In genomic region chr19:47089767-47090350, GRCh38 we compare ENCODE assay signal across 1 cellular context.
TF ChIP-seq lines count a peak whose summit lies in the region.

No MANE protein-coding gene starts in this region.

TF ChIP-seq in IMR-90, 13 proteins besides CTCF, POLR2A, EP300 and RAD21:
- TF ChIP-seq, protein P1, sequence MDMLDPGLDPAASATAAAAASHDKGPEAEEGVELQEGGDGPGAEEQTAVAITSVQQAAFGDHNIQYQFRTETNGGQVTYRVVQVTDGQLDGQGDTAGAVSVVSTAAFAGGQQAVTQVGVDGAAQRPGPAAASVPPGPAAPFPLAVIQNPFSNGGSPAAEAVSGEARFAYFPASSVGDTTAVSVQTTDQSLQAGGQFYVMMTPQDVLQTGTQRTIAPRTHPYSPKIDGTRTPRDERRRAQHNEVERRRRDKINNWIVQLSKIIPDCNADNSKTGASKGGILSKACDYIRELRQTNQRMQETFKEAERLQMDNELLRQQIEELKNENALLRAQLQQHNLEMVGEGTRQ (IDR thresholded peaks at IDR 0.05; ENCODE audit: low read depth, low read length), result no peak
- TF ChIP-seq MXI1 (IDR thresholded peaks at IDR 0.05; ENCODE audit: borderline replicate concordance, low read depth, low read length) (no peak), FOS (IDR thresholded peaks at IDR 0.05; ENCODE audit: low read depth, low read length) (no peak), MAZ (IDR thresholded peaks at IDR 0.05; ENCODE audit: borderline replicate concordance, low read depth, low read length) (no peak), RCOR1 (IDR thresholded peaks at IDR 0.05; ENCODE audit: insufficient replicate concordance, low read length) (no peak), CHD1 (IDR thresholded peaks at IDR 0.05; ENCODE audit: low read depth, low read length) (no peak), CEBPB (IDR thresholded peaks at IDR 0.05; ENCODE audit: low read depth, low read length) (no peak), MAFK (IDR thresholded peaks at IDR 0.05; ENCODE audit: low read depth, low read length) (no peak), RFX5 (IDR thresholded peaks at IDR 0.05; ENCODE audit: low read depth, low read length) (no peak), SMC3 (IDR thresholded peaks at IDR 0.05; ENCODE audit: low read depth, low read length) (no peak), NFE2L2 (IDR thresholded peaks at IDR 0.05; ENCODE audit: low read depth, low read length) (no peak), BHLHE40 (IDR thresholded peaks at IDR 0.05; ENCODE audit: low read depth, low read length) (no peak)
- TF ChIP-seq, protein P2, sequence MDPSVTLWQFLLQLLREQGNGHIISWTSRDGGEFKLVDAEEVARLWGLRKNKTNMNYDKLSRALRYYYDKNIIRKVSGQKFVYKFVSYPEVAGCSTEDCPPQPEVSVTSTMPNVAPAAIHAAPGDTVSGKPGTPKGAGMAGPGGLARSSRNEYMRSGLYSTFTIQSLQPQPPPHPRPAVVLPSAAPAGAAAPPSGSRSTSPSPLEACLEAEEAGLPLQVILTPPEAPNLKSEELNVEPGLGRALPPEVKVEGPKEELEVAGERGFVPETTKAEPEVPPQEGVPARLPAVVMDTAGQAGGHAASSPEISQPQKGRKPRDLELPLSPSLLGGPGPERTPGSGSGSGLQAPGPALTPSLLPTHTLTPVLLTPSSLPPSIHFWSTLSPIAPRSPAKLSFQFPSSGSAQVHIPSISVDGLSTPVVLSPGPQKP (IDR thresholded peaks at IDR 0.05; ENCODE audit: borderline replicate concordance, low read depth, low read length), result no peak
